ENCODE assay signal across 19 cellular contexts in the genomic region with DNA sequence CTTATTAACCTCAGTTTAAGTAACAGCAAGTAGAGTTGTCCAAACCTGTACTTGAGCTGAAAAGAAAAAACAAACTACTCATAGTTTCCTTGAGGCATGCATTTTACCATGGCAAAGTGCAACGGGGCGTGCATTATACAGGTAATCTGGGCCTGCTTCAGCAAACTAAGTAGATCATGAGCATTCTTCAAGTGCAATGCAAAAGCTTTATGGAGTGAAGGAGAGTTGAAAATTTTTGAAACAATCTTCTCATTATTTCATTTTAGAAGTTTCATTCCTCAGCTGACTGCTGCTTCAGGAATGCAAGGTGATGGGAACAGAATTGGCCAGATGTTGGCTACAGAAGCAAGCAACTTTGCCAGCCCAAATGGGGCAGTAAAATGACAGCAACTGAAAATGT.
"Had no signal": no experiment of that assay in that cellular context is flagged by ENCODE, and none has a peak within 500 bp of the region (broad histone marks: within the 10 kb centered on the region; RNA-seq: fewer than 3 reads in every experiment).

No MANE protein-coding gene starts in this region.

- H3K9me3 Mint-ChIP-seq: activated CD4-positive, alpha-beta T cell treated with anti-CD3 and anti-CD28 coated beads, Interleukin-2, amount 10 ng/mL, durations not matched to agents 7 days and 5 days; activated T-cell treated with anti-CD3 and anti-CD28 coated beads, Interleukin-2, amount 50 U/mL, for 24 hours; activated T-helper 2 cell treated with anti-CD3 and anti-CD28 coated beads, Interferon-gamma antibody, Interleukin-2, Interleukin-4, amounts not matched to agents 10 μg/mL and 5 μg/mL and 100 μg/mL, durations not matched to agents 14 hours and 24 hours and 36 hours; neural progenitor cell; stimulated activated effector memory CD8-positive, alpha-beta T cell treated with anti-CD3 and anti-CD28 coated beads, Interleukin-12 subunit alpha, Interleukin-12 subunit beta, amount 100 ng/mL, for 72 hours had no signal

- H2AFZ ChIP-seq: neural progenitor cell had no signal

- H3K4me3 ChIP-seq: left lung, neural progenitor cell, thoracic aorta, upper lobe of right lung had no signal

- H3K4me1 Mint-ChIP-seq: activated CD4-positive, alpha-beta T cell treated with anti-CD3 and anti-CD28 coated beads, Interleukin-2, amount 10 ng/mL, durations not matched to agents 7 days and 5 days; stimulated activated effector memory CD8-positive, alpha-beta T cell treated with anti-CD3 and anti-CD28 coated beads, Interleukin-12 subunit alpha, Interleukin-12 subunit beta, amount 100 ng/mL, for 72 hours had no signal

- ATAC-seq: activated CD8-positive, alpha-beta T cell treated with anti-CD3 and anti-CD28 coated beads, Interleukin-2, amount 10 ng/mL, durations not matched to agents 7 days and 5 days; left lung; right cardiac atrium; stimulated activated effector memory CD8-positive, alpha-beta T cell treated with anti-CD3 and anti-CD28 coated beads, Interleukin-12 subunit alpha, Interleukin-12 subunit beta, amount 100 ng/mL, for 72 hours; upper lobe of right lung had no signal

- H3K27ac Mint-ChIP-seq: activated CD4-positive, alpha-beta T cell treated with anti-CD3 and anti-CD28 coated beads, Interleukin-2, amount 10 ng/mL, durations not matched to agents 7 days and 5 days; activated CD8-positive, alpha-beta T cell treated with anti-CD3 and anti-CD28 coated beads, Interleukin-2, amount 10 ng/mL, durations not matched to agents 7 days and 5 days; activated T-cell treated with anti-CD3 and anti-CD28 coated beads, Interleukin-2, amount 50 U/mL, for 24 hours; activated T-helper 2 cell treated with anti-CD3 and anti-CD28 coated beads, Interferon-gamma antibody, Interleukin-2, Interleukin-4, amounts not matched to agents 10 μg/mL and 5 μg/mL and 100 μg/mL, durations not matched to agents 14 hours and 24 hours and 36 hours; stimulated activated effector memory CD8-positive, alpha-beta T cell treated with anti-CD3 and anti-CD28 coated beads, Interleukin-12 subunit alpha, Interleukin-12 subunit beta, amount 100 ng/mL, for 72 hours had no signal

- DNase-seq: activated CD4-positive, alpha-beta T cell treated with anti-CD3 and anti-CD28 coated beads, Interleukin-2, amount 10 ng/mL, durations not matched to agents 7 days and 5 days; activated CD8-positive, alpha-beta T cell treated with anti-CD3 and anti-CD28 coated beads, Interleukin-2, amount 10 ng/mL, durations not matched to agents 7 days and 5 days; activated naive CD4-positive, alpha-beta T cell treated with Interleukin-2 at 50 U/mL for 16 hours; activated T-cell treated with anti-CD3 and anti-CD28 coated beads, Interleukin-2, amount 50 U/mL, for 24 hours; cortex of kidney; effector CD4-positive, alpha-beta T cell; foreskin melanocyte; left lung; midbrain; right cardiac atrium; small intestine; stimulated activated CD4-positive, alpha-beta T cell treated with anti-CD3 and anti-CD28 coated beads, Interleukin-4, amount 100 ng/mL, for 24 hours; T1000; upper lobe of right lung had no signal

- H3K4me1 ChIP-seq: left lung, upper lobe of right lung had no signal

- H3K4me2 ChIP-seq: neural progenitor cell had no signal

- H3K9me3 ChIP-seq: left lung, thoracic aorta, upper lobe of right lung had no signal

- H3K36me3 ChIP-seq: left lung, neural progenitor cell, thoracic aorta, upper lobe of right lung had no signal

- H3K36me3 Mint-ChIP-seq: neural progenitor cell; stimulated activated effector memory CD8-positive, alpha-beta T cell treated with anti-CD3 and anti-CD28 coated beads, Interleukin-12 subunit alpha, Interleukin-12 subunit beta, amount 100 ng/mL, for 72 hours had no signal

- H3K9ac ChIP-seq: neural progenitor cell had no signal

- H3K27ac ChIP-seq: left lung, neural progenitor cell, thoracic aorta, upper lobe of right lung had no signal

- H3K27me3 Mint-ChIP-seq: activated CD4-positive, alpha-beta T cell treated with anti-CD3 and anti-CD28 coated beads, Interleukin-2, amount 10 ng/mL, durations not matched to agents 7 days and 5 days; progenitor cell of endocrine pancreas had no signal

- H3K27me3 ChIP-seq: left lung, neural progenitor cell, upper lobe of right lung had no signal

- H3K4me3 Mint-ChIP-seq: activated CD4-positive, alpha-beta T cell treated with anti-CD3 and anti-CD28 coated beads, Interleukin-2, amount 10 ng/mL, durations not matched to agents 7 days and 5 days; activated CD8-positive, alpha-beta T cell treated with anti-CD3 and anti-CD28 coated beads, Interleukin-2, amount 10 ng/mL, durations not matched to agents 7 days and 5 days; activated T-cell treated with anti-CD3 and anti-CD28 coated beads, Interleukin-2, amount 50 U/mL, for 24 hours; neural progenitor cell; stimulated activated effector memory CD8-positive, alpha-beta T cell treated with anti-CD3 and anti-CD28 coated beads, Interleukin-12 subunit alpha, Interleukin-12 subunit beta, amount 100 ng/mL, for 72 hours had no signal
